Comparison of ENCODE assay signal across 8 cellular contexts in the genomic region with DNA sequence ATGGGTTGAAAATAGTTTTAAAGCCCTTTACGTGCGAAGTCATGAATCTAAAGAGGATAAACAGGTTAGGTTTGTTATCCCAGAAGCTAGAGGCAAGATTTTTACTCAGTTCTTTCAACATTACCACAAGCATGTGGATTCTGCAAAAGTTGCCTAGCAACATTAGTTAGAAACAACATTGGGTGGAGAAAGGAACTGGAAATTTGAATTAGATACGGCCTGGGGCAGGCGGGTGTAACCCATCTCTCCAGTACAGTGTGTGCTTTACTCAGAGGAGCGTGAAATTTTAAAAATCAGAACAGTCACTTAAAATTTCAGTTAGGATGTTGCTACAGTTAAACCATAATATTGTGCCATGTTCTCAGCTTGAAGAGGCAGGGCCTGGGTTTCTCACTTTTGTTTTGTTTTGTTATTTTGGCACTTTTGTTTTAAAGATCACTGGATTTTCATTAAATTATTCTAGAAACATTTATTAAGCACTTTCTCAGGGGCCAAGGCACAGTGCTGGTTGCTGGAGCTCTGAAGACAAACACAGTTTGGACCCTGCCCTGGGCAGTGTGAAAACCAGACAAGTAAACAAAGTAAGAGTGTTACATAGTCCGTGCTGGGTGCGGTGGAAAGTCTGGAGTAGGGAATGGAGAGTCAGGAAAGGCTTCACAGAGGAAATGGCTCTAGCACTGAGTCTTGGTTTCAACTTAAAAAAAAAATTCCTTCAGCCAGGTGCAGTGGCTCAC. TPM values are rescaled to one million over a fixed set of nuclear protein-coding genes. Genes with fewer than 3 reads are reported as not detected.
DNase-seq lines count a peak whose midpoint lies in the region; ATAC-seq, FAIRE-seq and TF ChIP-seq lines count a peak whose summit lies in the region.
"Had no signal": no experiment of that assay in that cellular context is flagged by ENCODE, and none has a peak within 500 bp of the region (broad histone marks: within the 10 kb centered on the region; RNA-seq: fewer than 3 reads in every experiment).

No MANE protein-coding gene starts in this region.

- H4K20me1 ChIP-seq in K562 (replicated peaks; ENCODE audit: control insufficient read depth, insufficient read depth, low read length) = no peaks in the 10 kb centered on the region

- H3K27me3 ChIP-seq in K562 (ENCODE audit: control insufficient read depth in 2 of 2, insufficient read depth in 2 of 2, low read length in 2 of 2) = no peaks in the 10 kb centered on the region
- H3K27me3 ChIP-seq in stomach = no peaks in the 10 kb centered on the region

- H3K4me1 ChIP-seq in K562 (replicated peaks in 1 of 2; ENCODE audit: control insufficient read depth in 2 of 2, insufficient read depth in 2 of 2, low read length in 2 of 2) (peaks cover 31 to 53% of the 10 kb centered on the region in 2 experiments), stomach (peaks cover 34 to 75% (median 55%) of the 10 kb centered on the region in 4 donors)

- TF ChIP-seq CTCF in GM12865 (IDR thresholded peaks at IDR 0.05; ENCODE audit: insufficient read depth, low read depth, low read length, missing control alignments) (no peak), K562 (IDR thresholded peaks at IDR 0.05 in 2 of 3, conservative IDR thresholded peaks at IDR 0.05 in 1 of 3; ENCODE audit: insufficient read depth in 2 of 3, low read depth in 1 of 3, low read length in 3 of 3) (no peak), stomach (IDR thresholded peaks at IDR 0.05) (no peak)

- peaks cover 6% of the 10 kb centered on the region for H3K79me2 ChIP-seq in K562 (ENCODE audit: control insufficient read depth, insufficient read depth, low read length)

- in situ Hi-C loops in K562 (cut with MboI) = no loop called here

- DNase-seq in GM12865 (ENCODE audit: low read depth) (peak; percentile 55), NCI-H2081 (lab: John Stamatoyannopoulos, UW) (peak; percentile 38 to 50), K562 (ENCODE audit: extremely low read depth in 1 of 4, low spot score in 3 of 4) (peak in 1 of 4 experiments; percentile 44), stomach (peak; percentile 83), superior temporal gyrus (ENCODE audit: extremely low spot score) (no peak)
- DNase-seq in stimulated activated CD4-positive, alpha-beta T cell treated with anti-CD3 and anti-CD28 coated beads, Interleukin-15, amount 100 ng/mL, for 24 hours = no peak
- DNase-seq: activated naive CD8-positive, alpha-beta T cell treated with anti-CD3 and anti-CD28 coated beads, Interleukin-2, amount 10 ng/mL, durations not matched to agents 7 days and 5 days had no signal

- POLR2A ChIA-PET in K562 (lab: Yijun Ruan, JAX) = interaction anchor here (0.6 to 1.0 kb wide), 2 partner anchors 38 to 44 kb away, joined by 3 read pairs; no protein-coding TSS in a partner anchor

- WGBS in K562 (ENCODE audit: insufficient coverage, low coverage, missing lambda C conversion rate) = 41% methylated on average over 7 of the region's 7 CpGs
- 11 to 18% (median 12%) methylated on average over 7 of the region's 7 CpGs for WGBS in stomach, 5 donors

- no peaks in the 10 kb centered on the region for H3K36me3 ChIP-seq in K562 (ENCODE audit: control insufficient read depth, insufficient read depth, low read length)
- no peaks in the 10 kb centered on the region for H3K36me3 ChIP-seq in stomach

- H3K4me3 ChIP-seq in GM12865 (ENCODE audit: low read depth, low read length) (no peak overlapping the region), K562 (no peak overlapping the region), stomach (peak overlapping the region in 2 of 4 donors; percentile 12 to 17)

- FAIRE-seq in K562 (lab: Jason Lieb, UNC) = no peak
- peak; percentile 62 for FAIRE-seq in islet of Langerhans (lab: Jason Lieb, UNC)

- H3K27ac ChIP-seq in K562 (ENCODE audit: extremely low read depth, low read depth, low read length) = peak overlapping the region; percentile 46; the same call in 2 of the 3 replicates
- H3K27ac ChIP-seq in stomach = peak overlapping the region; percentile 90 to 99 (median 91)

- H3K4me2 ChIP-seq in K562 (ENCODE audit: insufficient read depth, low read length) = peak overlapping the region; percentile 10

- H3K9me3 ChIP-seq in K562 (replicated peaks; ENCODE audit: control insufficient read depth, insufficient read depth, low read depth, low read length) = no peaks in the 10 kb centered on the region
- H3K9me3 ChIP-seq in stomach = no peaks in the 10 kb centered on the region

- CTCF ChIA-PET in K562 (lab: Yijun Ruan, JAX; ENCODE audit: low intra/inter-chr PET ratio) = no interaction called here

- no TSS peak for BruUV-seq in K562 (replicated peaks; lab: Mats Ljungman, UMichigan)

- H3K9ac ChIP-seq in K562 (ENCODE audit: insufficient read depth in 1 of 2, low read depth in 2 of 2, low read length in 2 of 2) = peak overlapping the region; percentile 24 to 72; a peak in 3 of 4 replicates

- TF ChIP-seq EP300 in K562 (IDR thresholded peaks at IDR 0.05; ENCODE audit: low read length) (no peak; the same call in 1 of the 2 replicates), stomach (IDR thresholded peaks at IDR 0.05) (no peak)

- no peak for TF ChIP-seq POLR2A in K562 (conservative IDR thresholded peaks at IDR 0.05)
- no peak for TF ChIP-seq POLR2A in stomach (IDR thresholded peaks at IDR 0.05)

- peak overlapping the region; percentile 46 for H2AFZ ChIP-seq in K562 (ENCODE audit: low read depth, low read length)

- no peak for TF ChIP-seq RAD21 in K562 (CRISPR knock-in tag; conservative IDR thresholded peaks at IDR 0.05 in 1 of 2, IDR thresholded peaks at IDR 0.05 in 1 of 2)

- no peaks in the 10 kb centered on the region for H3K9me1 ChIP-seq in K562 (ENCODE audit: control insufficient read depth, insufficient read depth, low read length)

- intact Hi-C loops in K562 (cut with micrococcal nuclease) = no loop called here
- intact Hi-C loops in stomach (cut with DNase I; ENCODE audit: low total_unique reads) = no loop called here

- no peak for ATAC-seq in K562

TF ChIP-seq in K562, 482 proteins besides CTCF, POLR2A, EP300 and RAD21 (continues in another document):
- TF ChIP-seq DLX4 (CRISPR knock-in tag; IDR thresholded peaks at IDR 0.05) (no peak), ZNF324 (CRISPR knock-in tag; IDR thresholded peaks at IDR 0.05) (no peak), CLOCK (CRISPR knock-in tag; IDR thresholded peaks at IDR 0.05; ENCODE audit: borderline replicate concordance) (no peak), SMAD3 (CRISPR knock-in tag; conservative IDR thresholded peaks at IDR 0.05) (no peak)

RNA-seq across cellular contexts. Expression of gene WEE1, which starts 4.4 kb away (rescaled TPM):
- 78.0 and 216 TPM in 2 replicates for total RNA-seq in K562 (2011; cell fraction: chromatin; rRNA removed; ENCODE audit: low replicate concordance)
- 51.9 and 57.0 TPM in 2 replicates for total RNA-seq in K562 (2011; cell fraction: nucleolus; rRNA removed)
- 101 and 161 TPM in 2 replicates for total RNA-seq in K562 (2011; cell fraction: nucleoplasm; rRNA removed)
- total RNA-seq in K562 (2014; rRNA removed) = 62.9 and 66.8 TPM in 2 replicates
- total RNA-seq in K562 (2014; rRNA removed; fragmentation: Illumina TruSeq; extraction: Trizol) = 73.2 and 80.9 TPM in 2 replicates
- 61.6 and 67.4 TPM in 2 replicates for total RNA-seq in K562 (2015; rRNA removed; fragmentation: Illumina TruSeq; extraction: Trizol)
- 82.1 and 82.7 TPM in 2 replicates for total RNA-seq in K562 (2021)
- 81.2 and 99.0 TPM in 2 replicates for polyA plus RNA-seq in K562 (2011; rRNA removed)
- polyA plus RNA-seq in K562 (2011; cell fraction: cytosol; rRNA removed) = 20.1 and 32.8 TPM in 2 replicates
- polyA plus RNA-seq in K562 (2011; cell fraction: nucleus; rRNA removed) = 77.6 and 91.0 TPM in 2 replicates
- polyA plus RNA-seq in K562 (2012) = 34.8 and 46.6 TPM in 2 replicates
- 73.7 and 93.4 TPM in 2 replicates for polyA plus RNA-seq in K562 (2014; fragmentation: Illumina TruSeq; extraction: Trizol)
- polyA plus RNA-seq in K562 (2014; fragmentation: Nextera tagmentation; extraction: Ambion mirVana) = 10 to 100 TPM; 21.9 to 30.6 TPM
- polyA plus RNA-seq in K562 (2014; rRNA removed) = 51.3 and 53.9 TPM in 2 replicates
- 121 and 129 TPM in 2 replicates for polyA minus RNA-seq in K562 (2011; rRNA and poly(A)+ RNA removed)
- 28.7 and 41.6 TPM in 2 replicates for polyA minus RNA-seq in K562 (2011; cell fraction: cytosol; rRNA and poly(A)+ RNA removed)
- polyA minus RNA-seq in K562 (2011; cell fraction: nucleus; rRNA and poly(A)+ RNA removed) = 75.3 and 97.9 TPM in 2 replicates
- total RNA-seq in stomach = 10 to 100 TPM; 11.7 to 79.1 (median 29.6) TPM
- polyA plus RNA-seq in stomach = 10 to 100 TPM in 2 of 3 donors, 1 to 10 TPM in 1; 5.0 to 29.8 (median 12.9) TPM

Comparison
In these comparisons a context has a peak if more than half of its experiments do, and no peak if none do; other contexts are left out.
1. DNase-seq: peak in GM12865 (single experiment), NCI-H2081 (2 of 2) and stomach (single experiment); none in stimulated activated CD4-positive, alpha-beta T cell treated with anti-CD3 and anti-CD28 coated beads, Interleukin-15, amount 100 ng/mL, for 24 hours (single experiment) and superior temporal gyrus (single experiment).